ENCODE assay signal across 1 cellular context in the genomic region with DNA sequence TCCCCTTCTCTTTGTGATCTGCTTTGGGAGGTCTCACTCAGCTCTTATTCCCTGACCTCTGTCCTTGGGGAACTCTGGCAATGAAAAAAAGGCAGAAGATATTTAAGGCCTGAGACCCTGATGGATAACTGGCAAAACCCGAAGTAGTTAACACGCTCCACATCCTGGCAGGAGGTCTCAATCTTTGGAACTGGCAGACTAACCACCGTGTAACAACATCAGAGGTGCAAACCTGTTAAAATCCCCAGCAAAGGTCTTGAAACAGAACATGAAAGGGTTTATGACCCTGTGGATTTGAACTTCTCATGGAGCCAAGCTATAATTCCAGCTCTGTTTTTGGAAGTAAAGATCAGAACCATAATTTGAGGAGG.
TF ChIP-seq lines count a peak whose summit lies in the region.

No MANE protein-coding gene starts in this region.

TF ChIP-seq in neural cell, 6 proteins besides CTCF, POLR2A, EP300 and RAD21 (continued from another document):
- TF ChIP-seq, protein P1, sequence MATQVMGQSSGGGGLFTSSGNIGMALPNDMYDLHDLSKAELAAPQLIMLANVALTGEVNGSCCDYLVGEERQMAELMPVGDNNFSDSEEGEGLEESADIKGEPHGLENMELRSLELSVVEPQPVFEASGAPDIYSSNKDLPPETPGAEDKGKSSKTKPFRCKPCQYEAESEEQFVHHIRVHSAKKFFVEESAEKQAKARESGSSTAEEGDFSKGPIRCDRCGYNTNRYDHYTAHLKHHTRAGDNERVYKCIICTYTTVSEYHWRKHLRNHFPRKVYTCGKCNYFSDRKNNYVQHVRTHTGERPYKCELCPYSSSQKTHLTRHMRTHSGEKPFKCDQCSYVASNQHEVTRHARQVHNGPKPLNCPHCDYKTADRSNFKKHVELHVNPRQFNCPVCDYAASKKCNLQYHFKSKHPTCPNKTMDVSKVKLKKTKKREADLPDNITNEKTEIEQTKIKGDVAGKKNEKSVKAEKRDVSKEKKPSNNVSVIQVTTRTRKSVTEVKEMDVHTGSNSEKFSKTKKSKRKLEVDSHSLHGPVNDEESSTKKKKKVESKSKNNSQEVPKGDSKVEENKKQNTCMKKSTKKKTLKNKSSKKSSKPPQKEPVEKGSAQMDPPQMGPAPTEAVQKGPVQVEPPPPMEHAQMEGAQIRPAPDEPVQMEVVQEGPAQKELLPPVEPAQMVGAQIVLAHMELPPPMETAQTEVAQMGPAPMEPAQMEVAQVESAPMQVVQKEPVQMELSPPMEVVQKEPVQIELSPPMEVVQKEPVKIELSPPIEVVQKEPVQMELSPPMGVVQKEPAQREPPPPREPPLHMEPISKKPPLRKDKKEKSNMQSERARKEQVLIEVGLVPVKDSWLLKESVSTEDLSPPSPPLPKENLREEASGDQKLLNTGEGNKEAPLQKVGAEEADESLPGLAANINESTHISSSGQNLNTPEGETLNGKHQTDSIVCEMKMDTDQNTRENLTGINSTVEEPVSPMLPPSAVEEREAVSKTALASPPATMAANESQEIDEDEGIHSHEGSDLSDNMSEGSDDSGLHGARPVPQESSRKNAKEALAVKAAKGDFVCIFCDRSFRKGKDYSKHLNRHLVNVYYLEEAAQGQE (IDR thresholded peaks at IDR 0.05; ENCODE audit: borderline replicate concordance) = no peak
